Comparison of ENCODE assay signal across 8 cellular contexts in the genomic region with DNA sequence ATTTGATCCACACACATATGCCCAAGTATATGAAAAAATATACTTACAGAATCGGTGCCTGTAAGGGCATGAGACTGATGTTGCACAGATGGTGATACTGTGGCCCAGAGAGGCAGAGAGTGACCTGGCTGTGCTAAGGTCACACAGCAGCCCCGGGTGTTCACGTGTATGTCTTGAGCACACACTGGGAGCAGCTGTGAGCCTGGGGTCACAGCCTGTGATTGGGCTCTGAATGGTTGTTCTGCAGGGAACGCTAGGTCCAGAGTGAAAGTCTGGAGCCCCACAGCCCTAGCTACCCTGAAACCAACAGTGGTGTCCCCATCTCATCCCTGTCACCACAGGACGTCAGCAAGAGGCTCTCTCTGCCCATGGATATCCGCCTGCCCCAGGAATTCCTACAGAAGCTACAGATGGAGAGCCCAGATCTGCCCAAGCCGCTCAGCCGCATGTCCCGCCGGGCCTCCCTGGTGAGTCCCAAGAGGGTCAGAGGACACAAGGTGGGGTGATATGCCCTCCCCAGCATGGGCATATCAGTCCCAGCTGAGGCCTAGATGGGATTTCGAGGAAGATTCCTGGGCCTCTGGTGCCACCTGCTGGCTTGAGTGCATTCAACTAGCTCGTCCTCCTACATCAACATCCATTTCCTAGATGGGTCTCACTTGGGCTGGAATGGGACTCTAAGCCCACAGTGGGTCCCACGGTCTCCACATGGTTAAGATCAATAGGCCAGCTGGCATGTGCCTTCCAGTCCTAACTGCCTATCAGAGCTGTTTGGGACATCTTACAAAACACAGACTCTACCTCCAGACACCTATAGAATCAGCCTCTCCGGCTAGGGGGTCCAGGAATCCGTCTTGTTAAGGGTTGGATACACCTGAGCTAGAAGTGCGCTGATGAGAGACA. TPM values are rescaled to one million over a fixed set of nuclear protein-coding genes. Genes with fewer than 3 reads are reported as not detected.
DNase-seq lines count a peak whose midpoint lies in the region; ATAC-seq, FAIRE-seq and TF ChIP-seq lines count a peak whose summit lies in the region.

No MANE protein-coding gene starts in this region.

- 55% methylated on average over 14 of the region's 16 CpGs for WGBS in mammary epithelial cell (ENCODE audit: low coverage, missing lambda C conversion rate)

- DNase-seq in ACHN (peak; percentile 79), GM19239 (ENCODE audit: insufficient read length, low spot score) (peak; percentile 69), NCI-H2196 treated with DMSO at 0.1 percent for 48 hours (lab: John Stamatoyannopoulos, UW; ENCODE audit: unreplicated experiment) (peak; percentile 44), mammary epithelial cell (peak; percentile 52), kidney (no peak)
- DNase-seq in stimulated activated CD4-positive, alpha-beta T cell treated with anti-CD3 and anti-CD28 coated beads, Interleukin-2, amount 100 ng/mL, for 24 hours, result peak; percentile 81 to 84

- no peaks in the 10 kb centered on the region for H3K79me2 ChIP-seq in mammary epithelial cell (ENCODE audit: insufficient read depth, low read length)

- H3K4me3 ChIP-seq in WI38 (ENCODE audit: low read depth, low read length) (no peak overlapping the region), mammary epithelial cell (replicated peaks in 1 of 3; ENCODE audit: insufficient read depth in 1 of 3, low read depth in 2 of 3, low read length in 3 of 3) (no peak overlapping the region), kidney (ENCODE audit: low read length in 2 of 2) (no peak overlapping the region)

- H3K4me2 ChIP-seq in mammary epithelial cell (ENCODE audit: insufficient read depth, low read depth, low read length), result no peak overlapping the region

- intact Hi-C loops in mammary epithelial cell (cut with micrococcal nuclease), result loop anchor here (1.0 to 2.0 kb wide), 5 partner anchors 36 to 251 kb away; no protein-coding TSS in a partner anchor
- intact Hi-C loops in kidney (cut with DNase I), result no loop called here

- ATAC-seq in HG03571 (IDR thresholded peaks at IDR 0.05; ENCODE audit: unreplicated experiment), result no peak

- FAIRE-seq in GM19239 (lab: Jason Lieb, UNC), result peak; percentile 81
- FAIRE-seq in kidney (lab: Jason Lieb, UNC), result no peak

- no peaks in the 10 kb centered on the region for H4K20me1 ChIP-seq in mammary epithelial cell (ENCODE audit: insufficient read depth, low read length)

- CTCF ChIA-PET in mammary epithelial cell (lab: Charles Lee; ENCODE audit: low non-redundant PET), result interaction anchor here (0.5 to 1.5 kb wide), 7 partner anchors 16 to 481 kb away, joined by 3 to 18 read pairs (median 9); no protein-coding TSS in a partner anchor

- H3K27me3 ChIP-seq in mammary epithelial cell (ENCODE audit: insufficient read depth, low read length), result no peaks in the 10 kb centered on the region

- H3K36me3 ChIP-seq in mammary epithelial cell (ENCODE audit: insufficient read depth, low read length) (peaks cover 2% of the 10 kb centered on the region), kidney (ENCODE audit: control insufficient read depth in 1 of 2, insufficient read depth in 2 of 2, low read length in 2 of 2) (peaks cover 7 to 16% of the 10 kb centered on the region in 2 donors)

- H3K4me1 ChIP-seq in mammary epithelial cell (ENCODE audit: insufficient read depth, low read length) (no peaks in the 10 kb centered on the region), kidney (ENCODE audit: control insufficient read depth in 1 of 2, insufficient read depth in 1 of 2, low read depth in 1 of 2, low read length in 2 of 2) (peaks cover under 1 to 21% of the 10 kb centered on the region in 2 donors)

- H3K27ac ChIP-seq in mammary epithelial cell (ENCODE audit: insufficient read depth, low read depth, low read length) (no peak overlapping the region), kidney (ENCODE audit: low read depth in 2 of 2, low read length in 2 of 2) (no peak overlapping the region)

- dilution Hi-C loops in mammary epithelial cell (cut with HindIII; ENCODE audit: low sequenced_read_pairs), result loop anchor here (5.0 kb wide), 5 partner anchors 37 to 162 kb away; no protein-coding TSS in a partner anchor

- no TSS peak for BruUV-seq in mammary epithelial cell (replicated peaks; lab: Mats Ljungman, UMichigan)

- in situ Hi-C loops in ACHN (cut with HindIII; ENCODE audit: low pct_ligation_motif_present, low pct_unique_long_range_greater_than_20kb, low sequenced_read_pairs) (no loop called here), mammary epithelial cell (cut with MboI; ENCODE audit: low sequenced_read_pairs in 2 of 2) (loop anchor here (5.0 to 10.0 kb wide), 3 partner anchors 37 to 131 kb away; no protein-coding TSS in a partner anchor)

- H2AFZ ChIP-seq in mammary epithelial cell (ENCODE audit: low read depth, low read length), result no peak overlapping the region

- H3K9ac ChIP-seq in mammary epithelial cell (ENCODE audit: insufficient read depth, low read length), result no peak overlapping the region
- H3K9ac ChIP-seq in kidney (ENCODE audit: low read length in 2 of 2), result no peak overlapping the region

- TF ChIP-seq CTCF in WI38 (IDR thresholded peaks at IDR 0.05; ENCODE audit: low read depth, low read length) (peak; percentile 67), mammary epithelial cell (conservative IDR thresholded peaks at IDR 0.05 in 1 of 2, IDR thresholded peaks at IDR 0.05 in 1 of 2; ENCODE audit: extremely low read depth in 1 of 2, insufficient read depth in 1 of 2, low read depth in 1 of 2, low read length in 2 of 2) (peak; percentile 78 to 83), kidney (IDR thresholded peaks at IDR 0.05; ENCODE audit: borderline replicate concordance, extremely low read depth, insufficient read depth) (peak; percentile 85)

- H3K9me3 ChIP-seq in mammary epithelial cell (replicated peaks; ENCODE audit: insufficient read depth, low read length), result no peaks in the 10 kb centered on the region
- no peaks in the 10 kb centered on the region for H3K9me3 ChIP-seq in kidney (ENCODE audit: control insufficient read depth in 1 of 2, low read length in 2 of 2)

RNA-seq across cellular contexts. Expression of gene CDK18, which starts 19.7 kb away (rescaled TPM):
- total RNA-seq in mammary epithelial cell (10 to 100 TPM; 23.2 to 28.6 TPM), kidney (25.7 TPM)
- polyA plus RNA-seq in mammary epithelial cell (24.6 TPM), kidney (ENCODE audit: insufficient read depth, low read depth, low replicate concordance) (36.3 TPM)
- 57.9 TPM for polyA minus RNA-seq in mammary epithelial cell
